1 cellular context compared by ENCODE assay signal in the genomic region with DNA sequence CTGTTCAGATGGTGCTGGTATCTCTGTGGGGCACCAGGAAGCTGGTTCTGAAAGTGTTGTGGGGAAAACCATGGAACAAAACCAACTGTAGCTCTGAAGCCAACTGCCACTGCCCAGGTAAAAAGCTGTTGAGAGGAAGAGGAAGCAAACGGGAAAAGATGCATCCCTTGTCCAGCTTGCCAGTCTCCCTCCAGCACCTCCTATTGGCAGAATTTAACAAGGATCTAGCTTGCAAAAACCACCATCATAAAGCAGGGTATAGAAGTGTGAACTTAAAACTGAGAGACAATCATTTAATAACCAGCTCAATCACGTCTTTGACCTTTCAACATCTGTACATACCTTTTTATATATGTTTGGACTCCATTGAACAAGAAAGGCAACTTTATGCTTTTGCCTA.
TF ChIP-seq lines count a peak whose summit lies in the region.

No MANE protein-coding gene starts in this region.

TF ChIP-seq in HCT116, 20 proteins besides CTCF, POLR2A, EP300 and RAD21 (continued from another document):
- TF ChIP-seq, protein P1, sequence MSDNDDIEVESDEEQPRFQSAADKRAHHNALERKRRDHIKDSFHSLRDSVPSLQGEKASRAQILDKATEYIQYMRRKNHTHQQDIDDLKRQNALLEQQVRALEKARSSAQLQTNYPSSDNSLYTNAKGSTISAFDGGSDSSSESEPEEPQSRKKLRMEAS (IDR thresholded peaks at IDR 0.05): no peak
- TF ChIP-seq EGR1 (IDR thresholded peaks at IDR 0.05; ENCODE audit: low read depth) (no peak), ELF1 (IDR thresholded peaks at IDR 0.05; ENCODE audit: borderline replicate concordance, low read depth) (no peak), ZNF274 (IDR thresholded peaks at IDR 0.05; ENCODE audit: low read depth, low read length) (no peak), JUND (IDR thresholded peaks at IDR 0.05) (no peak), SIN3A (IDR thresholded peaks at IDR 0.05; ENCODE audit: low read depth) (no peak), CEBPB (IDR thresholded peaks at IDR 0.05; ENCODE audit: low read depth) (no peak), TCF7L2 (IDR thresholded peaks at IDR 0.05; ENCODE audit: borderline replicate concordance, extremely low read depth, insufficient read depth, insufficient read length) (no peak)
- TF ChIP-seq, protein P2, sequence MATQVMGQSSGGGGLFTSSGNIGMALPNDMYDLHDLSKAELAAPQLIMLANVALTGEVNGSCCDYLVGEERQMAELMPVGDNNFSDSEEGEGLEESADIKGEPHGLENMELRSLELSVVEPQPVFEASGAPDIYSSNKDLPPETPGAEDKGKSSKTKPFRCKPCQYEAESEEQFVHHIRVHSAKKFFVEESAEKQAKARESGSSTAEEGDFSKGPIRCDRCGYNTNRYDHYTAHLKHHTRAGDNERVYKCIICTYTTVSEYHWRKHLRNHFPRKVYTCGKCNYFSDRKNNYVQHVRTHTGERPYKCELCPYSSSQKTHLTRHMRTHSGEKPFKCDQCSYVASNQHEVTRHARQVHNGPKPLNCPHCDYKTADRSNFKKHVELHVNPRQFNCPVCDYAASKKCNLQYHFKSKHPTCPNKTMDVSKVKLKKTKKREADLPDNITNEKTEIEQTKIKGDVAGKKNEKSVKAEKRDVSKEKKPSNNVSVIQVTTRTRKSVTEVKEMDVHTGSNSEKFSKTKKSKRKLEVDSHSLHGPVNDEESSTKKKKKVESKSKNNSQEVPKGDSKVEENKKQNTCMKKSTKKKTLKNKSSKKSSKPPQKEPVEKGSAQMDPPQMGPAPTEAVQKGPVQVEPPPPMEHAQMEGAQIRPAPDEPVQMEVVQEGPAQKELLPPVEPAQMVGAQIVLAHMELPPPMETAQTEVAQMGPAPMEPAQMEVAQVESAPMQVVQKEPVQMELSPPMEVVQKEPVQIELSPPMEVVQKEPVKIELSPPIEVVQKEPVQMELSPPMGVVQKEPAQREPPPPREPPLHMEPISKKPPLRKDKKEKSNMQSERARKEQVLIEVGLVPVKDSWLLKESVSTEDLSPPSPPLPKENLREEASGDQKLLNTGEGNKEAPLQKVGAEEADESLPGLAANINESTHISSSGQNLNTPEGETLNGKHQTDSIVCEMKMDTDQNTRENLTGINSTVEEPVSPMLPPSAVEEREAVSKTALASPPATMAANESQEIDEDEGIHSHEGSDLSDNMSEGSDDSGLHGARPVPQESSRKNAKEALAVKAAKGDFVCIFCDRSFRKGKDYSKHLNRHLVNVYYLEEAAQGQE (IDR thresholded peaks at IDR 0.05; ENCODE audit: low read depth): no peak
- TF ChIP-seq, protein P3, sequence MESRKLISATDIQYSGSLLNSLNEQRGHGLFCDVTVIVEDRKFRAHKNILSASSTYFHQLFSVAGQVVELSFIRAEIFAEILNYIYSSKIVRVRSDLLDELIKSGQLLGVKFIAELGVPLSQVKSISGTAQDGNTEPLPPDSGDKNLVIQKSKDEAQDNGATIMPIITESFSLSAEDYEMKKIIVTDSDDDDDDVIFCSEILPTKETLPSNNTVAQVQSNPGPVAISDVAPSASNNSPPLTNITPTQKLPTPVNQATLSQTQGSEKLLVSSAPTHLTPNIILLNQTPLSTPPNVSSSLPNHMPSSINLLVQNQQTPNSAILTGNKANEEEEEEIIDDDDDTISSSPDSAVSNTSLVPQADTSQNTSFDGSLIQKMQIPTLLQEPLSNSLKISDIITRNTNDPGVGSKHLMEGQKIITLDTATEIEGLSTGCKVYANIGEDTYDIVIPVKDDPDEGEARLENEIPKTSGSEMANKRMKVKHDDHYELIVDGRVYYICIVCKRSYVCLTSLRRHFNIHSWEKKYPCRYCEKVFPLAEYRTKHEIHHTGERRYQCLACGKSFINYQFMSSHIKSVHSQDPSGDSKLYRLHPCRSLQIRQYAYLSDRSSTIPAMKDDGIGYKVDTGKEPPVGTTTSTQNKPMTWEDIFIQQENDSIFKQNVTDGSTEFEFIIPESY (IDR thresholded peaks at IDR 0.05; ENCODE audit: extremely low read depth, insufficient replicate concordance, low read length): no peak
